8 cellular contexts compared by ENCODE assay signal in the genomic region with DNA sequence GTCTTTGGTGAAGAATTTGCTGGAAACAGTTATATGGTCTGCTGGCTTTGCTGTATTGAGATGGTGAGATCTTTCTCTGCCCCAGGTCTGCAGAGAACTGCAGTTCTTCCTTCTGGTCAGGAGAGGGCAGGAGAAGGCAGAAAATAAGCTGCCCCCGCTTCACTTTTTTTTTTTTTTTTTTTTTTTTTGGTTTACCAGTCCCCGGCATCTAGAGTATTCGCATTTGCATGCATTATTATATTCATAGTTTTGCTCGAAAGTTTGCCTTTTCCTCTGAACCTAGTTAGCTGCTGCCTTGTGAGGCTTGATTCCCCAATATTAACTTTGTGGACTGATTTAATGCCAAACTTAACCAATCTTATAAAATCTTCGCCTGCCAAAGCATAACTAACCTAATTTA. TPM values are rescaled to one million over a fixed set of nuclear protein-coding genes. Genes with fewer than 3 reads are reported as not detected.
DNase-seq lines count a peak whose midpoint lies in the region; ATAC-seq and TF ChIP-seq lines count a peak whose summit lies in the region.

No MANE protein-coding gene starts in this region.

- H3K27ac ChIP-seq in AG04450 (ENCODE audit: low read depth, low read length), result no peak overlapping the region

- no peak overlapping the region for H3K4me3 ChIP-seq in AG04450 (ENCODE audit: low read depth, low read length)
- no peak overlapping the region for H3K4me3 ChIP-seq in NB4 (ENCODE audit: low read depth, low read length)

- CTCF ChIA-PET in AG04450 (lab: Charles Lee) (interaction anchor here (0.6 to 3.8 kb wide), 58 partner anchors 9 to 912 kb away, joined by 3 to 48 read pairs (median 5); partner anchors contain the start of genes ABCC5, AP2M1, EEF1AKMT4 and EIF2B5), GM10248 (lab: Yijun Ruan, JAX) (interaction anchor here (0.6 to 7.4 kb wide), 49 partner anchors 10 to 661 kb away, joined by 3 to 65 read pairs (median 4); partner anchors contain the start of genes ABCC5, ABCF3, EEF1AKMT4 and EIF2B5)

- no peaks in the 10 kb centered on the region for H3K36me3 Mint-ChIP-seq in mesothelial cell of epicardium

- DNase-seq in AG04450 (ENCODE audit: low read depth, low spot score) (peak; percentile 20), GM10248 (ENCODE audit: extremely low spot score) (peak; percentile 86), NB4 (ENCODE audit: low read depth) (peak; percentile 57), SKM-1 (lab: John Stamatoyannopoulos, UW; ENCODE audit: unreplicated experiment) (peak; percentile 32), mesothelial cell of epicardium (ENCODE audit: low spot score in 2 of 2, unreplicated experiment in 2 of 2) (no peak)
- DNase-seq in effector CD4-positive, alpha-beta T cell, result peak; percentile 12

- H3K4me1 Mint-ChIP-seq in mesothelial cell of epicardium, result peaks cover 8% of the 10 kb centered on the region

- no peak overlapping the region for H3K4me3 Mint-ChIP-seq in mesothelial cell of epicardium

- TF ChIP-seq CTCF in AG04450 (IDR thresholded peaks at IDR 0.05; ENCODE audit: low read depth, low read length) (peak; percentile 91), GM10248 (IDR thresholded peaks at IDR 0.05; ENCODE audit: control extremely low read depth, extremely low read depth, low read depth, missing control alignments) (peak; percentile 79), NB4 (IDR thresholded peaks at IDR 0.05; ENCODE audit: low read depth, low read length) (peak; percentile 87), mesothelial cell of epicardium (IDR thresholded peaks at IDR 0.05; ENCODE audit: unreplicated experiment) (peak; percentile 65)

- no peak for TF ChIP-seq POLR2A in NB4 (IDR thresholded peaks at IDR 0.05; ENCODE audit: extremely low read depth, insufficient read length)

- no peaks in the 10 kb centered on the region for H3K9me3 ChIP-seq in AG04450 (ENCODE audit: control insufficient read depth, insufficient read depth, low read length)

- ATAC-seq in HG02981 (IDR thresholded peaks at IDR 0.05; ENCODE audit: unreplicated experiment), result no peak
- ATAC-seq in GM21737 (IDR thresholded peaks at IDR 0.05; ENCODE audit: unreplicated experiment), result no peak

- H3K27me3 ChIP-seq in AG04450 (ENCODE audit: control insufficient read depth, insufficient read depth, low read length), result peaks cover 16% of the 10 kb centered on the region

- no peak overlapping the region for H3K27ac Mint-ChIP-seq in mesothelial cell of epicardium

- peaks cover 9% of the 10 kb centered on the region for H3K27me3 Mint-ChIP-seq in mesothelial cell of epicardium (ENCODE audit: low read depth)

- peaks cover 7% of the 10 kb centered on the region for H3K9me3 Mint-ChIP-seq in mesothelial cell of epicardium

- POLR2A ChIA-PET in AG04450 (lab: Yijun Ruan, JAX) (interaction anchor here (0.7 kb wide), 1 partner anchor 239 kb away, joined by 5 read pairs; the partner anchor contains the start of gene EIF2B5), GM10248 (lab: Yijun Ruan, JAX) (interaction anchor here (0.6 kb wide), 1 partner anchor 250 kb away, joined by 3 read pairs; no protein-coding TSS in a partner anchor)

RNA-seq across cellular contexts. Expression of gene PARL, which starts 10.6 kb away (rescaled TPM):
- 45.9 and 46.2 TPM in 2 replicates for polyA plus RNA-seq in AG04450 (2011; rRNA removed)
- 17.2 and 20.7 TPM in 2 replicates for polyA minus RNA-seq in AG04450 (2011; rRNA and poly(A)+ RNA removed)
- total RNA-seq in mesothelial cell of epicardium, result 47.8 to 57.4 TPM (median 50.5 TPM) in 3 replicates

Comparison
In these comparisons a context has a peak if more than half of its experiments do, and no peak if none do; other contexts are left out.
1. DNase-seq: peak in AG04450 (single experiment), GM10248 (single experiment), NB4 (single experiment), SKM-1 (single experiment) and effector CD4-positive, alpha-beta T cell (single experiment); none in mesothelial cell of epicardium (0 of 2).
2. Peak in every context shown above with its lines, with median percentiles within 50 percentile points of each other: CTCF ChIP-seq.